1 cellular context compared by ENCODE assay signal in genomic region chr2:101205521-101205998, GRCh38.
TF ChIP-seq lines count a peak whose summit lies in the region.

No MANE protein-coding gene starts in this region.

TF ChIP-seq in HepG2, 621 proteins besides CTCF, POLR2A, EP300 and RAD21 (continued from another document):
- TF ChIP-seq NAIF1 (CRISPR knock-in tag; IDR thresholded peaks at IDR 0.05; ENCODE audit: borderline replicate concordance) (no peak), ZFP36L2 (CRISPR knock-in tag; IDR thresholded peaks at IDR 0.05) (no peak), ZNF367 (CRISPR knock-in tag; IDR thresholded peaks at IDR 0.05; ENCODE audit: borderline replicate concordance) (no peak), SP1 (IDR thresholded peaks at IDR 0.05) (no peak), SP1 (CRISPR knock-in tag; IDR thresholded peaks at IDR 0.05) (no peak), FOXM1 (CRISPR knock-in tag; IDR thresholded peaks at IDR 0.05) (no peak), CHCHD3 (CRISPR knock-in tag; IDR thresholded peaks at IDR 0.05) (no peak), ZNF713 (CRISPR knock-in tag; IDR thresholded peaks at IDR 0.05) (no peak), ZNF24 (IDR thresholded peaks at IDR 0.05) (no peak), TBX2 (CRISPR knock-in tag; IDR thresholded peaks at IDR 0.05; ENCODE audit: borderline replicate concordance) (no peak; the same call in 1 of the 2 replicates), TP53 (CRISPR knock-in tag; conservative IDR thresholded peaks at IDR 0.05) (no peak), MEIS1 (CRISPR knock-in tag; IDR thresholded peaks at IDR 0.05; ENCODE audit: borderline replicate concordance) (no peak), ZNF878 (CRISPR knock-in tag; IDR thresholded peaks at IDR 0.05) (no peak), MEIS2 (CRISPR knock-in tag; IDR thresholded peaks at IDR 0.05) (no peak), ZNF501 (CRISPR knock-in tag; IDR thresholded peaks at IDR 0.05) (peak; percentile 77), REL (CRISPR knock-in tag; conservative IDR thresholded peaks at IDR 0.05) (no peak), MLLT10 (CRISPR knock-in tag; IDR thresholded peaks at IDR 0.05) (no peak), PHF20 (CRISPR knock-in tag; IDR thresholded peaks at IDR 0.05) (no peak), ELF3 (CRISPR knock-in tag; IDR thresholded peaks at IDR 0.05) (no peak), ZMYM2 (CRISPR knock-in tag; IDR thresholded peaks at IDR 0.05) (peak; percentile 81), ZBTB21 (CRISPR knock-in tag; IDR thresholded peaks at IDR 0.05) (no peak), SNAI1 (CRISPR knock-in tag; IDR thresholded peaks at IDR 0.05; ENCODE audit: borderline replicate concordance) (no peak), ZNF781 (CRISPR knock-in tag; IDR thresholded peaks at IDR 0.05; ENCODE audit: borderline replicate concordance, not compliant biosample characterization) (no peak), RELA (CRISPR knock-in tag; IDR thresholded peaks at IDR 0.05) (no peak), DDIT3 (CRISPR knock-in tag; IDR thresholded peaks at IDR 0.05) (no peak), ZNF83 (CRISPR knock-in tag; IDR thresholded peaks at IDR 0.05; ENCODE audit: borderline replicate concordance) (no peak), HES4 (CRISPR knock-in tag; IDR thresholded peaks at IDR 0.05; ENCODE audit: borderline replicate concordance) (no peak), SYNCRIP (IDR thresholded peaks at IDR 0.05; ENCODE audit: insufficient read depth, low read depth, low read length) (no peak), ARID5B (CRISPR knock-in tag; IDR thresholded peaks at IDR 0.05) (peak; percentile 56), NCOR1 (IDR thresholded peaks at IDR 0.05; ENCODE audit: borderline replicate concordance, low read length) (no peak), IRF1 (CRISPR knock-in tag; IDR thresholded peaks at IDR 0.05; ENCODE audit: low read depth) (no peak), GLI4 (CRISPR knock-in tag; IDR thresholded peaks at IDR 0.05; ENCODE audit: borderline replicate concordance) (no peak), DNMT3B (CRISPR knock-in tag; conservative IDR thresholded peaks at IDR 0.05) (no peak), ZNF737 (CRISPR knock-in tag; IDR thresholded peaks at IDR 0.05; ENCODE audit: borderline replicate concordance) (no peak), ZNF431 (CRISPR knock-in tag; IDR thresholded peaks at IDR 0.05; ENCODE audit: borderline replicate concordance, low read depth) (no peak; the same call in 1 of the 2 replicates), GABPB1 (CRISPR knock-in tag; IDR thresholded peaks at IDR 0.05) (0 out of 2 replicates have a peak, but pooled peaks have one; percentile 18)
- TF ChIP-seq, protein P1, sequence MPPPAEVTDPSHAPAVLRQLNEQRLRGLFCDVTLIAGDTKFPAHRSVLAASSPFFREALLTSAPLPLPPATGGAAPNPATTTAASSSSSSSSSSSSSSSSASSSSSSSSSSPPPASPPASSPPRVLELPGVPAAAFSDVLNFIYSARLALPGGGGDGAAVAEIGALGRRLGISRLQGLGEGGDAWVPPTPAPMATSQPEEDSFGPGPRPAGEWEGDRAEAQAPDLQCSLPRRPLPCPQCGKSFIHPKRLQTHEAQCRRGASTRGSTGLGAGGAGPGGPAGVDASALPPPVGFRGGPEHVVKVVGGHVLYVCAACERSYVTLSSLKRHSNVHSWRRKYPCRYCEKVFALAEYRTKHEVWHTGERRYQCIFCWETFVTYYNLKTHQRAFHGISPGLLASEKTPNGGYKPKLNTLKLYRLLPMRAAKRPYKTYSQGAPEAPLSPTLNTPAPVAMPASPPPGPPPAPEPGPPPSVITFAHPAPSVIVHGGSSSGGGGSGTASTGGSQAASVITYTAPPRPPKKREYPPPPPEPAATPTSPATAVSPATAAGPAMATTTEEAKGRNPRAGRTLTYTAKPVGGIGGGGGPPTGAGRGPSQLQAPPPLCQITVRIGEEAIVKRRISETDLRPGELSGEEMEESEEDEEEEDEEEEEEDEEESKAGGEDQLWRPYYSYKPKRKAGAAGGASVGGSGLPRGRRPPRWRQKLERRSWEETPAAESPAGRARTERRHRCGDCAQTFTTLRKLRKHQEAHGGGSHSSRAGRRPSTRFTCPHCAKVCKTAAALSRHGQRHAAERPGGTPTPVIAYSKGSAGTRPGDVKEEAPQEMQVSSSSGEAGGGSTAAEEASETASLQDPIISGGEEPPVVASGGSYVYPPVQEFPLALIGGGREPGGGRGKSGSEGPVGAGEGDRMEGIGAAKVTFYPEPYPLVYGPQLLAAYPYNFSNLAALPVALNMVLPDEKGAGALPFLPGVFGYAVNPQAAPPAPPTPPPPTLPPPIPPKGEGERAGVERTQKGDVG (CRISPR knock-in tag; IDR thresholded peaks at IDR 0.05; ENCODE audit: borderline replicate concordance), result no peak
- TF ChIP-seq, protein P2, sequence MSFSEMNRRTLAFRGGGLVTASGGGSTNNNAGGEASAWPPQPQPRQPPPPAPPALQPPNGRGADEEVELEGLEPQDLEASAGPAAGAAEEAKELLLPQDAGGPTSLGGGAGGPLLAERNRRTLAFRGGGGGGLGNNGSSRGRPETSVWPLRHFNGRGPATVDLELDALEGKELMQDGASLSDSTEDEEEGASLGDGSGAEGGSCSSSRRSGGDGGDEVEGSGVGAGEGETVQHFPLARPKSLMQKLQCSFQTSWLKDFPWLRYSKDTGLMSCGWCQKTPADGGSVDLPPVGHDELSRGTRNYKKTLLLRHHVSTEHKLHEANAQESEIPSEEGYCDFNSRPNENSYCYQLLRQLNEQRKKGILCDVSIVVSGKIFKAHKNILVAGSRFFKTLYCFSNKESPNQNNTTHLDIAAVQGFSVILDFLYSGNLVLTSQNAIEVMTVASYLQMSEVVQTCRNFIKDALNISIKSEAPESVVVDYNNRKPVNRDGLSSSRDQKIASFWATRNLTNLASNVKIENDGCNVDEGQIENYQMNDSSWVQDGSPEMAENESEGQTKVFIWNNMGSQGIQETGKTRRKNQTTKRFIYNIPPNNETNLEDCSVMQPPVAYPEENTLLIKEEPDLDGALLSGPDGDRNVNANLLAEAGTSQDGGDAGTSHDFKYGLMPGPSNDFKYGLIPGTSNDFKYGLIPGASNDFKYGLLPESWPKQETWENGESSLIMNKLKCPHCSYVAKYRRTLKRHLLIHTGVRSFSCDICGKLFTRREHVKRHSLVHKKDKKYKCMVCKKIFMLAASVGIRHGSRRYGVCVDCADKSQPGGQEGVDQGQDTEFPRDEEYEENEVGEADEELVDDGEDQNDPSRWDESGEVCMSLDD (CRISPR knock-in tag; IDR thresholded peaks at IDR 0.05; ENCODE audit: borderline replicate concordance), result no peak
- TF ChIP-seq, protein P3, sequence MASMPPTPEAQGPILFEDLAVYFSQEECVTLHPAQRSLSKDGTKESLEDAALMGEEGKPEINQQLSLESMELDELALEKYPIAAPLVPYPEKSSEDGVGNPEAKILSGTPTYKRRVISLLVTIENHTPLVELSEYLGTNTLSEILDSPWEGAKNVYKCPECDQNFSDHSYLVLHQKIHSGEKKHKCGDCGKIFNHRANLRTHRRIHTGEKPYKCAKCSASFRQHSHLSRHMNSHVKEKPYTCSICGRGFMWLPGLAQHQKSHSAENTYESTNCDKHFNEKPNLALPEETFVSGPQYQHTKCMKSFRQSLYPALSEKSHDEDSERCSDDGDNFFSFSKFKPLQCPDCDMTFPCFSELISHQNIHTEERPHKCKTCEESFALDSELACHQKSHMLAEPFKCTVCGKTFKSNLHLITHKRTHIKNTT (CRISPR knock-in tag; IDR thresholded peaks at IDR 0.05), result no peak
